In the genomic region with DNA sequence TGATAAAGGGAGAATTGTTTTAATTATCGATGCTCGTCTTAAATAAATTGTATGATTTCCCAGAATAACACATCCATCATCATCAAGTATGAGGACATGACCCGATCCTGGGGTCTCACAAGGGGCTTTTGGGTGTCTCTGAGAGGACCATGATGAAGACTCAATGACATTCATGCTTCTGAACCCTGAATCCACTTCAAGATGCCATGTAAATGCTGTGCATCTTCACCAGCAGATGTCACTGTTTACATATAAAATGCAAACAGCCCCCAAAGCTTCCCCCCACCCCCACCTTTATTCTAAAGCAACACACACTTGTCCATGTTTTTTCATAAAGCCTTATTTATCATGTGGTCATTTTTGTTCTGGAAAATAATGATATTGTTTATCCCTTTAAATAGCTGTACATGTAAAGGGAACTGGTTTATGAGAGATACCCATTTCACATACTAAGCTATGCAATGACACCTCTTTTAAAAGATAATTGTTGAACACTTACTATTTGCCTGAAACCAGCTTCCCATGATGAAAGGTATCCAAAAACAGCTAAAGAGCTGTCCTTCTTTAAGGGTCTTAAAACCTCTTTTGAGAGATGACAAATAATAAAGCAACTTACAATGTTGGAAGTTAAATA, we compare ENCODE assay signal across 8 cellular contexts.
A peak's percentile ranks its signal among the peaks of the same experiment; 100 is the strongest.
DNase-seq lines count a peak whose midpoint lies in the region; ATAC-seq and TF ChIP-seq lines count a peak whose summit lies in the region.

No MANE protein-coding gene starts in this region.

- TF ChIP-seq CTCF in HEK293 (tag by site-specific recombination; IDR thresholded peaks at IDR 0.05) (no peak), vagina (IDR thresholded peaks at IDR 0.05) (peak; percentile 28 to 68 (median 59))

- POLR2A ChIA-PET in HEK293 (lab: Yijun Ruan, JAX) = no interaction called here

- no peaks in the 10 kb centered on the region for H3K9me3 ChIP-seq in HEK293 (ENCODE audit: control insufficient read depth, insufficient read depth, low read depth, low read length)
- no peaks in the 10 kb centered on the region for H3K9me3 ChIP-seq in adipocyte (ENCODE audit: control insufficient read depth, low read length)
- H3K9me3 ChIP-seq in vagina = no peaks in the 10 kb centered on the region

- no peak for ATAC-seq in HG03342 (IDR thresholded peaks at IDR 0.05; ENCODE audit: unreplicated experiment)
- ATAC-seq in GM19452 (IDR thresholded peaks at IDR 0.05; ENCODE audit: unreplicated experiment) = no peak

- DNase-seq in COLO829 (ENCODE audit: low spot score) (peak; percentile 34), adipocyte (ENCODE audit: low read depth) (peak; percentile 81), iris pigment epithelial cell (ENCODE audit: low read depth) (peak; percentile 33), vagina (ENCODE audit: extremely low spot score in 2 of 2) (no peak), ecto neural progenitor cell (ENCODE audit: low spot score) (no peak)

- H3K4me3 ChIP-seq in HEK293 (ENCODE audit: low read depth, low read length) = no peak overlapping the region
- H3K4me3 ChIP-seq in adipocyte (ENCODE audit: low read length) = no peak overlapping the region
- no peak overlapping the region for H3K4me3 ChIP-seq in vagina

- H3K27me3 ChIP-seq in adipocyte (replicated peaks; ENCODE audit: control insufficient read depth, insufficient read depth, low read length) (no peaks in the 10 kb centered on the region), vagina (no peaks in the 10 kb centered on the region)

- H3K36me3 ChIP-seq in HEK293 (ENCODE audit: control insufficient read depth in 2 of 2, insufficient read depth in 1 of 2, low read length in 2 of 2) = no peaks in the 10 kb centered on the region
- H3K36me3 ChIP-seq in adipocyte (ENCODE audit: control insufficient read depth, insufficient read depth, low read length, severe bottlenecking) = no peaks in the 10 kb centered on the region
- no peaks in the 10 kb centered on the region for H3K36me3 ChIP-seq in vagina

- CTCF ChIA-PET in HEK293 (lab: Yijun Ruan, JAX) = interaction anchor here (0.6 to 3.9 kb wide), 32 partner anchors 8 to 1864 kb away, joined by 3 to 13 read pairs (median 3); no protein-coding TSS in a partner anchor

- no peak overlapping the region for H3K9ac ChIP-seq in adipocyte (ENCODE audit: low read length)

- H3K27ac ChIP-seq in HEK293 (ENCODE audit: extremely low read depth, low read depth, low read length) = no peak overlapping the region
- no peak overlapping the region for H3K27ac ChIP-seq in vagina

- H3K4me1 ChIP-seq in HEK293 (ENCODE audit: control insufficient read depth, insufficient read depth, low read length) (no peaks in the 10 kb centered on the region), adipocyte (ENCODE audit: control insufficient read depth, insufficient read depth, low read length) (peaks cover 10% of the 10 kb centered on the region), vagina (no peaks in the 10 kb centered on the region)

- intact Hi-C loops in vagina (cut with DNase I) = loop anchor here (10.0 kb wide), 1 partner anchor 426 kb away; no protein-coding TSS in a partner anchor

- TF ChIP-seq POLR2A in vagina (IDR thresholded peaks at IDR 0.05) = no peak

TF ChIP-seq in HEK293, 187 proteins besides CTCF, POLR2A, EP300 and RAD21:
- peak; percentile 72 for TF ChIP-seq ZNF654 (tag by site-specific recombination; IDR thresholded peaks at IDR 0.05; ENCODE audit: low read depth)
- no peak for TF ChIP-seq ZBTB48 (tag by site-specific recombination; IDR thresholded peaks at IDR 0.05)

Comparison
In these comparisons a context has a peak if more than half of its experiments do, and no peak if none do; other contexts are left out.
1. DNase-seq: peak in COLO829 (single experiment), adipocyte (single experiment) and iris pigment epithelial cell (single experiment); none in vagina (0 of 2) and ecto neural progenitor cell (single experiment).